ENCODE assay signal across 9 cellular contexts in genomic region chr3:71031914-71032521, GRCh38.
A peak's percentile ranks its signal among the peaks of the same experiment; 100 is the strongest.
DNase-seq lines count a peak whose midpoint lies in the region; ATAC-seq and TF ChIP-seq lines count a peak whose summit lies in the region.
"Had no signal": no experiment of that assay in that cellular context is flagged by ENCODE, and none has a peak within 500 bp of the region (broad histone marks: within the 10 kb centered on the region; RNA-seq: fewer than 3 reads in every experiment).

No MANE protein-coding gene starts in this region.

- H3K9me3 ChIP-seq in spleen (no peaks in the 10 kb centered on the region), testis (no peaks in the 10 kb centered on the region)

- H3K27ac ChIP-seq in spleen = peak overlapping the region in 6 of 8 donors; percentile 1 to 72 (median 44)
- no peak overlapping the region for H3K27ac ChIP-seq in testis

- WGBS in spleen, 5 donors = 58 to 81% (median 78%) methylated on average over 13 of the region's 13 CpGs
- 81 to 84% methylated on average over 13 of the region's 13 CpGs for WGBS in testis, 2 donors

- no peak for TF ChIP-seq CTCF in fibroblast of the aortic adventitia (IDR thresholded peaks at IDR 0.05; ENCODE audit: insufficient read depth, low read length)
- TF ChIP-seq CTCF in spleen (IDR thresholded peaks at IDR 0.05 in 8 of 11, conservative IDR thresholded peaks at IDR 0.05 in 3 of 11) = no peak
- no peak for TF ChIP-seq CTCF in testis (IDR thresholded peaks at IDR 0.05)

- H3K27me3 ChIP-seq in spleen (replicated peaks in 1 of 7) = no peaks in the 10 kb centered on the region
- no peaks in the 10 kb centered on the region for H3K27me3 ChIP-seq in testis

- peaks cover 13 to 100% (median 47%) of the 10 kb centered on the region in 6 donors for H3K4me1 ChIP-seq in spleen
- H3K4me1 ChIP-seq in testis = no peaks in the 10 kb centered on the region

- peak; percentile 68 for DNase-seq in NAMALWA (ENCODE audit: low spot score)
- DNase-seq in fibroblast of the aortic adventitia (ENCODE audit: low read depth) = peak; percentile 27
- DNase-seq in spleen = peak; percentile 84
- DNase-seq in NOMO-1 (lab: John Stamatoyannopoulos, UW; ENCODE audit: unreplicated experiment in 2 of 2) = no peak
- DNase-seq in testis = no peak
- DNase-seq: activated effector memory CD4-positive, alpha-beta T cell treated with Interleukin-2 at 50 U/mL for 16 hours; SIG-M5 had no signal

- H3K36me3 ChIP-seq in spleen = peaks cover 0 to 68% (median 2%) of the 10 kb centered on the region in 6 donors
- no peaks in the 10 kb centered on the region for H3K36me3 ChIP-seq in testis (ENCODE audit: low read depth, missing control alignments)

- ATAC-seq in GM19043 (IDR thresholded peaks at IDR 0.05; ENCODE audit: low read depth, unreplicated experiment) = peak; percentile 59
- no peak for ATAC-seq in HG02973 (IDR thresholded peaks at IDR 0.05; ENCODE audit: unreplicated experiment)

- no peak overlapping the region for H3K4me3 ChIP-seq in fibroblast of the aortic adventitia (ENCODE audit: low read depth, low read length)
- no peak overlapping the region for H3K4me3 ChIP-seq in spleen
- no peak overlapping the region for H3K4me3 ChIP-seq in testis

- intact Hi-C loops in spleen (cut with DNase I; ENCODE audit: low total_unique reads) = no loop called here
- intact Hi-C loops in testis (cut with DNase I; ENCODE audit: low total_unique reads) = no loop called here

- peak in 1 of 3 donors; percentile 17 for TF ChIP-seq POLR2A in spleen (IDR thresholded peaks at IDR 0.05)
- TF ChIP-seq POLR2A in testis (IDR thresholded peaks at IDR 0.05) = no peak

Comparison
In these comparisons a context has a peak if more than half of its experiments do, and no peak if none do; other contexts are left out.
1. DNase-seq: peak in NAMALWA (single experiment), fibroblast of the aortic adventitia (single experiment) and spleen (single experiment); none in NOMO-1 (0 of 2) and testis (single experiment).
2. H3K27ac ChIP-seq: peak in spleen (6 of 8); none in testis (0 of 2).